ENCODE assay signal across 15 cellular contexts in the genomic region with DNA sequence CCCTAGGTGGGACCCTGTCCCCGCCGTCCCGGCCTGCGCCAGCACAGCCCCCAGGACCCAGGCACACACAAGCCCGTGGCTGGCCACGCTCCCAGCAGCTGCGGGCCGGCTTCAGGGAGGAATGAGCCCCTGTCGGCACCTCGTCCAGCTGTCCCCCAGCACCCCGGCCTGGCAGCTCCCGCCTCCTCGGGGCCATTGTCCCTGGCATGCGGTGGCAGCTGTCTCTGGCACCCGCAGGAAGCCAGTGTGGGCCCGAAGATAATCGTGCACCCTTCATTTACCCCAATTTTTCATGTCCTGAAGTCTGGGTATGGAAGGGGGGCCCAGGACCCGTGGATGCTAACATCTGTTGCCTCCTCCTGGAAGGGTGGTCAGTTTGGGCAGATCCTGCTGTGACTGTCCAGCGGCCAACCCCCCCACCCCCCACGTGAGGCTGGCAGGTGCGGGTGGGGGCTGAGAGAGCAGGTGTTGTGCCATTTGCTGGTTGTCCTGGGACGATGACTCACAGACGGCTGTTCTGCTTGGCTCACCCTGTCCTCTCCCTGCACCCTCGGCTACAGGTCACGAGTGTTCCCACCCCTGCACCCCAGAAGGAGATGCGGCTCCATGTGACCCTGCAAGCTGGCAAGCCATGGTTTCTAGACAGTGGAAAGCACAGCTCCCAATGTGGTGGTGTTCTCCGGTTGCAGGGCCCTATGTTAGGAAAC. TPM values are rescaled to one million over a fixed set of nuclear protein-coding genes. Genes with fewer than 3 reads are reported as not detected.
DNase-seq lines count a peak whose midpoint lies in the region; ATAC-seq and TF ChIP-seq lines count a peak whose summit lies in the region.
"Had no signal": no experiment of that assay in that cellular context is flagged by ENCODE, and none has a peak within 500 bp of the region (broad histone marks: within the 10 kb centered on the region; RNA-seq: fewer than 3 reads in every experiment).

No MANE protein-coding gene starts in this region.

- H3K27me3 ChIP-seq in adrenal gland: peaks cover 2% of the 10 kb centered on the region
- peaks cover 11 to 36% (median 28%) of the 10 kb centered on the region in 3 donors for H3K27me3 ChIP-seq in skeletal muscle tissue (ENCODE audit: control insufficient read depth in 3 of 3, insufficient read depth in 3 of 3, low read length in 3 of 3)
- peaks cover 4% of the 10 kb centered on the region for H3K27me3 ChIP-seq in hepatocyte

- peak overlapping the region in 2 of 3 donors; percentile 38 to 66 for H3K9ac ChIP-seq in skeletal muscle tissue (ENCODE audit: low read depth in 1 of 3, low read length in 3 of 3)

- H3K36me3 ChIP-seq in adrenal gland (replicated peaks in 1 of 2) (no peaks in the 10 kb centered on the region), skeletal muscle tissue (ENCODE audit: control insufficient read depth in 3 of 3, insufficient read depth in 3 of 3, low read length in 3 of 3) (no peaks in the 10 kb centered on the region), hepatocyte (replicated peaks; ENCODE audit: insufficient read depth, low read depth) (no peaks in the 10 kb centered on the region)
- H3K36me3 ChIP-seq: heart right ventricle, Peyer's patch had no signal

- H2AFZ ChIP-seq in hepatocyte: no peak overlapping the region

- H3K9me2 ChIP-seq in hepatocyte (replicated peaks; ENCODE audit: insufficient read depth): no peaks in the 10 kb centered on the region

- H3K27ac ChIP-seq in adrenal gland: no peak overlapping the region
- H3K27ac ChIP-seq in skeletal muscle tissue (ENCODE audit: low read depth, low read length): peak overlapping the region; percentile 75
- H3K27ac ChIP-seq in hepatocyte: no peak overlapping the region
- H3K27ac ChIP-seq: heart right ventricle, VCaP had no signal

- H3K4me1 ChIP-seq in adrenal gland (replicated peaks in 1 of 2) (peaks cover 13 to 17% of the 10 kb centered on the region in 2 donors), skeletal muscle tissue (ENCODE audit: control insufficient read depth in 3 of 3, insufficient read depth in 3 of 3, low read length in 3 of 3) (peaks cover 6 to 46% (median 40%) of the 10 kb centered on the region in 3 donors), hepatocyte (ENCODE audit: insufficient read depth) (peaks cover 3% of the 10 kb centered on the region)

- 77 to 90% (median 78%) methylated on average over 5 to 27 of the region's 27 CpGs for WGBS in adrenal gland, 4 donors
- 84% methylated on average over 24 of the region's 27 CpGs for WGBS in hepatocyte (ENCODE audit: low lambda C conversion rate, missing lambda C conversion rate)

- intact Hi-C loops in adrenal gland (cut with DNase I): no loop called here

- no peak for TF ChIP-seq POLR2A in adrenal gland (IDR thresholded peaks at IDR 0.05)

- H3K79me2 ChIP-seq in hepatocyte: peaks cover 3% of the 10 kb centered on the region

- no peak for TF ChIP-seq CTCF in adrenal gland (IDR thresholded peaks at IDR 0.05)
- no peak for TF ChIP-seq CTCF in hepatocyte (IDR thresholded peaks at IDR 0.05; ENCODE audit: poor library complexity)

- H3K9me3 ChIP-seq in adrenal gland (replicated peaks in 1 of 3): no peaks in the 10 kb centered on the region
- no peaks in the 10 kb centered on the region for H3K9me3 ChIP-seq in skeletal muscle tissue (ENCODE audit: control insufficient read depth in 3 of 3, low read length in 3 of 3)
- H3K9me3 ChIP-seq in hepatocyte (ENCODE audit: low read depth): no peaks in the 10 kb centered on the region
- H3K9me3 ChIP-seq: Peyer's patch had no signal

- H4K20me1 ChIP-seq in hepatocyte (ENCODE audit: insufficient read depth, poor library complexity, severe bottlenecking): no peaks in the 10 kb centered on the region

- DNase-seq in HK-2 (ENCODE audit: unreplicated experiment) (peak; percentile 26), adrenal gland (peak in 6 of 7 donors; percentile 24 to 63 (median 52)), kidney glomerular epithelial cell (lab: John Stamatoyannopoulos, UW) (peak; percentile 9), hepatocyte (ENCODE audit: low spot score) (no peak)
- no peak for DNase-seq in activated CD4-positive, alpha-beta T cell treated with anti-CD3 and anti-CD28 coated beads, Interleukin-2, amount 50 U/mL, for 4 hours
- DNase-seq: activated effector memory CD4-positive, alpha-beta T cell treated with anti-CD3 and anti-CD28 coated beads, Interleukin-2, amount 50 U/mL, for 16 hours; dermis blood vessel endothelial cell; GF-D8; heart right ventricle; NCI-H82; SW 1271 had no signal

- H3K4me2 ChIP-seq in hepatocyte: no peak overlapping the region

- H3K4me3 ChIP-seq in adrenal gland (no peak overlapping the region), skeletal muscle tissue (ENCODE audit: low read length in 3 of 3) (peak overlapping the region in 2 of 3 donors; percentile 31 to 45), hepatocyte (no peak overlapping the region)
- H3K4me3 ChIP-seq: heart right ventricle, Peyer's patch had no signal

- ATAC-seq in GM19455 (IDR thresholded peaks at IDR 0.05; ENCODE audit: unreplicated experiment): no peak
- ATAC-seq: heart right ventricle had no signal

RNA-seq across cellular contexts. Expression of gene LMF1, which starts 4.0 kb away (rescaled TPM):
- total RNA-seq in adrenal gland: 10 to 100 TPM; 24.2 to 80.8 (median 36.3) TPM
- 100 to 1,000 TPM in 1 of 3 donors, 10 to 100 TPM in 2; 10.5 to 101 (median 66.0) TPM for polyA plus RNA-seq in adrenal gland
- 6.8 TPM for total RNA-seq in skeletal muscle tissue
- 25.8 and 27.2 TPM in 2 replicates for total RNA-seq in hepatocyte
- polyA plus RNA-seq in hepatocyte: 29.3 and 34.3 TPM in 2 replicates

RNA-seq across cellular contexts. Expression of gene SOX8, which starts 6.8 kb away (rescaled TPM):
- total RNA-seq in adrenal gland (1 to 10 TPM in 2 of 8 donors, under 1 TPM in 6; 0.09 to 1.5 (median 0.57) TPM), skeletal muscle tissue (26.1 TPM), hepatocyte (2.7 and 3.8 TPM in 2 replicates)
- polyA plus RNA-seq in adrenal gland (1 to 10 TPM in 2 of 3 donors, under 1 TPM in 1; 0.04 to 2.1 (median 1.6) TPM), hepatocyte (3.8 and 4.7 TPM in 2 replicates)

Comparison
In these comparisons a context has a peak if more than half of its experiments do, and no peak if none do; other contexts are left out.
1. DNase-seq: peak in HK-2 (single experiment), adrenal gland (6 of 7) and kidney glomerular epithelial cell (single experiment); none in activated CD4-positive, alpha-beta T cell treated with anti-CD3 and anti-CD28 coated beads, Interleukin-2, amount 50 U/mL, for 4 hours (0 of 2) and hepatocyte (single experiment).
2. H3K4me3 ChIP-seq: peak in skeletal muscle tissue (2 of 3); none in adrenal gland (0 of 4) and hepatocyte (single experiment).